ENCODE assay signal across 9 cellular contexts in genomic region chr12:124941170-124941527, GRCh38. TPM values are rescaled to one million over a fixed set of nuclear protein-coding genes. Genes with fewer than 3 reads are reported as not detected.
DNase-seq lines count a peak whose midpoint lies in the region; ATAC-seq and TF ChIP-seq lines count a peak whose summit lies in the region.
"Had no signal": no experiment of that assay in that cellular context is flagged by ENCODE, and none has a peak within 500 bp of the region (broad histone marks: within the 10 kb centered on the region; RNA-seq: fewer than 3 reads in every experiment).

No MANE protein-coding gene starts in this region.

- H3K36me3 ChIP-seq in HCT116 (ENCODE audit: control insufficient read depth in 1 of 2, insufficient read depth in 2 of 2, low read length in 2 of 2) = no peaks in the 10 kb centered on the region; a peak in 1 of 4 replicates
- no peaks in the 10 kb centered on the region for H3K36me3 ChIP-seq in thoracic aorta

- no peaks in the 10 kb centered on the region for H4K20me1 ChIP-seq in HCT116 (ENCODE audit: insufficient read depth)

- no peaks in the 10 kb centered on the region for H3K9me3 ChIP-seq in HCT116 (ENCODE audit: control insufficient read depth in 1 of 2, insufficient read depth in 1 of 2, low read depth in 1 of 2, low read length in 2 of 2)
- no peaks in the 10 kb centered on the region for H3K9me3 ChIP-seq in thoracic aorta

- POLR2A ChIA-PET in HCT116 (lab: Charles Lee) = interaction anchor here (1.3 to 10.3 kb wide), 5 partner anchors 11 to 31 kb away, joined by 3 to 186 read pairs (median 15); partner anchors contain the start of gene UBC

- TF ChIP-seq RAD21 in HCT116 (IDR thresholded peaks at IDR 0.05; ENCODE audit: low read depth) = no peak

- H3K4me1 Mint-ChIP-seq in activated T-cell treated with anti-CD3 and anti-CD28 coated beads, Interleukin-2, amount 50 U/mL, for 72 hours (ENCODE audit: low read depth) = peaks cover 11% of the 10 kb centered on the region

- no peak overlapping the region for H2AFZ ChIP-seq in HCT116 (ENCODE audit: low read depth, low read length, poor library complexity, severe bottlenecking)

- H3K4me3 Mint-ChIP-seq in activated T-cell treated with anti-CD3 and anti-CD28 coated beads, Interleukin-2, amount 50 U/mL, for 72 hours = no peak overlapping the region

- peak overlapping the region; percentile 55 for H3K9ac ChIP-seq in HCT116 (ENCODE audit: low read length)

- H3K79me2 ChIP-seq in HCT116 (ENCODE audit: insufficient read depth, low read length) = no peaks in the 10 kb centered on the region

- H3K27me3 Mint-ChIP-seq in activated T-cell treated with anti-CD3 and anti-CD28 coated beads, Interleukin-2, amount 50 U/mL, for 72 hours (ENCODE audit: low read depth) = no peaks in the 10 kb centered on the region

- BruUV-seq in HCT116 (replicated peaks; lab: Mats Ljungman, UMichigan) = no TSS peak

- H3K27me3 ChIP-seq in HCT116 (ENCODE audit: insufficient read depth, low read length) (no peaks in the 10 kb centered on the region), layer of hippocampus (ENCODE audit: control insufficient read depth, insufficient read depth, low read length) (no peaks in the 10 kb centered on the region), thoracic aorta (replicated peaks; ENCODE audit: insufficient read depth) (no peaks in the 10 kb centered on the region)

- TF ChIP-seq POLR2A in HCT116 (IDR thresholded peaks at IDR 0.05; ENCODE audit: borderline replicate concordance, extremely low read depth, insufficient read depth, insufficient read length) = no peak

- H3K9me2 ChIP-seq in HCT116 (ENCODE audit: insufficient read depth) = no peaks in the 10 kb centered on the region

- peaks cover 35 to 57% of the 10 kb centered on the region in 2 experiments for H3K4me1 ChIP-seq in HCT116 (ENCODE audit: control insufficient read depth in 1 of 2, insufficient read depth in 2 of 2, low read length in 2 of 2)
- H3K4me1 ChIP-seq in thoracic aorta (ENCODE audit: control insufficient read depth in 1 of 2, low read depth in 2 of 2) = peaks cover 10 to 35% of the 10 kb centered on the region in 2 donors

- no peaks in the 10 kb centered on the region for H3K9me3 Mint-ChIP-seq in activated T-cell treated with anti-CD3 and anti-CD28 coated beads, Interleukin-2, amount 50 U/mL, for 72 hours

- no peak for TF ChIP-seq CTCF in HCT116 (IDR thresholded peaks at IDR 0.05 in 2 of 3, conservative IDR thresholded peaks at IDR 0.05 in 1 of 3; ENCODE audit: borderline replicate concordance in 1 of 3, insufficient read depth in 1 of 3, low read depth in 2 of 3, low read length in 2 of 3)
- TF ChIP-seq CTCF in thoracic aorta (IDR thresholded peaks at IDR 0.05) = no peak

- no peaks in the 10 kb centered on the region for H3K36me3 Mint-ChIP-seq in activated T-cell treated with anti-CD3 and anti-CD28 coated beads, Interleukin-2, amount 50 U/mL, for 72 hours (ENCODE audit: insufficient read depth in 2 of 2)

- ATAC-seq in HCT116 (no peak), thoracic aorta (ENCODE audit: insufficient number of reproducible peaks, low FRiP score, low read depth) (no peak), GM18858 (IDR thresholded peaks at IDR 0.05; ENCODE audit: unreplicated experiment) (no peak)
- ATAC-seq in activated T-cell treated with anti-CD3 and anti-CD28 coated beads, Interleukin-2, amount 50 U/mL, for 72 hours (replicated peaks in 1 of 2) = no peak

- H3K4me3 ChIP-seq in HCT116 (replicated peaks in 1 of 2; ENCODE audit: low read depth in 1 of 2, low read length in 2 of 2) (peak overlapping the region; percentile 45 to 52), thoracic aorta (peak overlapping the region; percentile 79)

- H3K4me2 ChIP-seq in HCT116 (ENCODE audit: low read length) = peak overlapping the region; percentile 85

- H3K27ac Mint-ChIP-seq in activated T-cell treated with anti-CD3 and anti-CD28 coated beads, Interleukin-2, amount 50 U/mL, for 72 hours = no peak overlapping the region

- RAD21 ChIA-PET in HCT116 (lab: Charles Lee; ENCODE audit: low non-redundant PET in 1 of 2, low total read pairs in 2 of 2, uncharacterized antibody in 2 of 2, unreplicated experiment in 2 of 2) = interaction anchor here (1.3 to 1.5 kb wide), 3 partner anchors 26 to 34 kb away, joined by 3 to 5 read pairs (median 4); partner anchors contain the start of gene UBC (in 2 of the 2)

- DNase-seq in HCT116 (ENCODE audit: low read depth, low spot score) (no peak), thoracic aorta (ENCODE audit: low spot score) (no peak)
- DNase-seq in activated effector memory CD4-positive, alpha-beta T cell treated with Interleukin-2 at 50 U/mL for 16 hours = no peak
- no peak for DNase-seq in activated T-cell treated with anti-CD3 and anti-CD28 coated beads, Interleukin-2, amount 50 U/mL, for 72 hours
- DNase-seq: activated naive CD4-positive, alpha-beta T cell; SW 1271 had no signal

- intact Hi-C loops in HCT116 (cut with micrococcal nuclease) = loop anchor here (2.0 kb wide), 1 partner anchor 52 kb away; the partner anchor contains the start of gene BRI3BP

- CTCF ChIA-PET in HCT116 (lab: Charles Lee) = interaction anchor here (1.2 to 2.7 kb wide), 9 partner anchors 10 to 36 kb away, joined by 4 to 32 read pairs (median 15); partner anchors contain the start of gene UBC

- H3K27ac ChIP-seq in HCT116 (ENCODE audit: low read depth, low read length) = peak overlapping the region; percentile 91
- peak overlapping the region; percentile 100 for H3K27ac ChIP-seq in angular gyrus (ENCODE audit: low read depth, low read length)
- peak overlapping the region; percentile 99 for H3K27ac ChIP-seq in layer of hippocampus (ENCODE audit: low read depth, low read length)
- peak overlapping the region; percentile 49 to 95 for H3K27ac ChIP-seq in thoracic aorta

TF ChIP-seq in HCT116, 20 proteins besides CTCF, POLR2A, EP300 and RAD21 (continues in another document):
- TF ChIP-seq MAX (IDR thresholded peaks at IDR 0.05) (no peak), TCF7L2 (IDR thresholded peaks at IDR 0.05; ENCODE audit: borderline replicate concordance, extremely low read depth, insufficient read depth, insufficient read length) (no peak), SRF (IDR thresholded peaks at IDR 0.05; ENCODE audit: low read depth) (no peak), FOSL1 (IDR thresholded peaks at IDR 0.05; ENCODE audit: low read depth) (no peak), ZFX (IDR thresholded peaks at IDR 0.05) (no peak), ELF1 (IDR thresholded peaks at IDR 0.05; ENCODE audit: borderline replicate concordance, low read depth) (no peak), CBX3 (IDR thresholded peaks at IDR 0.05; ENCODE audit: low read depth) (no peak), JUND (IDR thresholded peaks at IDR 0.05) (no peak), REST (IDR thresholded peaks at IDR 0.05; ENCODE audit: low read depth) (no peak)
- TF ChIP-seq, protein P1, sequence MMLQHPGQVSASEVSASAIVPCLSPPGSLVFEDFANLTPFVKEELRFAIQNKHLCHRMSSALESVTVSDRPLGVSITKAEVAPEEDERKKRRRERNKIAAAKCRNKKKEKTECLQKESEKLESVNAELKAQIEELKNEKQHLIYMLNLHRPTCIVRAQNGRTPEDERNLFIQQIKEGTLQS (IDR thresholded peaks at IDR 0.05) = no peak

RNA-seq across cellular contexts. Expression of gene UBC, which starts 26.7 kb away (rescaled TPM):
- total RNA-seq in HCT116 (2021; ENCODE audit: unreplicated experiment) = 1,259 TPM
- 1,986 and 3,408 TPM in 2 replicates for polyA plus RNA-seq in HCT116 (2012)
- 1,000 to 10,000 TPM; 1,069 to 1,422 TPM for total RNA-seq in thoracic aorta
- 1,000 to 10,000 TPM; 1,002 to 1,182 TPM for total RNA-seq in activated T-cell treated with anti-CD3 and anti-CD28 coated beads, Interleukin-2, amount 50 U/mL, for 72 hours

RNA-seq across cellular contexts. Expression of gene DHX37, which starts 47.8 kb away (rescaled TPM):
- total RNA-seq in HCT116 (2021; ENCODE audit: unreplicated experiment) (42.6 TPM), thoracic aorta (10 to 100 TPM in 1 of 2 donors, 1 to 10 TPM in 1; 8.3 to 47.5 TPM)
- polyA plus RNA-seq in HCT116 (2012) = 18.7 and 21.0 TPM in 2 replicates
- 10 to 100 TPM; 25.5 to 28.7 TPM for total RNA-seq in activated T-cell treated with anti-CD3 and anti-CD28 coated beads, Interleukin-2, amount 50 U/mL, for 72 hours

RNA-seq across cellular contexts. Expression of gene BRI3BP, which starts 52.3 kb away (rescaled TPM):
- 40.1 TPM for total RNA-seq in HCT116 (2021; ENCODE audit: unreplicated experiment)
- polyA plus RNA-seq in HCT116 (2012) = 12.1 and 15.6 TPM in 2 replicates
- 1 to 10 TPM; 4.3 to 4.4 TPM for total RNA-seq in thoracic aorta
- 10 to 100 TPM; 16.7 to 23.0 TPM for total RNA-seq in activated T-cell treated with anti-CD3 and anti-CD28 coated beads, Interleukin-2, amount 50 U/mL, for 72 hours
